ENCODE assay signal across 20 cellular contexts in genomic region chr4:30789219-30789671, GRCh38.
A peak's percentile ranks its signal among the peaks of the same experiment; 100 is the strongest.
DNase-seq lines count a peak whose midpoint lies in the region; ATAC-seq, FAIRE-seq and TF ChIP-seq lines count a peak whose summit lies in the region.
"Had no signal": no experiment of that assay in that cellular context is flagged by ENCODE, and none has a peak within 500 bp of the region (broad histone marks: within the 10 kb centered on the region; RNA-seq: fewer than 3 reads in every experiment).

No MANE protein-coding gene starts in this region.

- intact Hi-C loops in pancreas (cut with DNase I), result no loop called here

- H3K9me3 ChIP-seq in pancreas, result no peaks in the 10 kb centered on the region
- H3K9me3 ChIP-seq: ovary had no signal

- WGBS in pancreas, 2 donors, result 2 to 9% methylated on average over 2 of the region's 2 CpGs

- no peaks in the 10 kb centered on the region for H3K4me1 ChIP-seq in pancreas

- no peaks in the 10 kb centered on the region for H3K27me3 ChIP-seq in pancreas
- H3K27me3 ChIP-seq: ovary had no signal

- H3K4me3 ChIP-seq in fibroblast of villous mesenchyme (ENCODE audit: low read depth, low read length) (no peak overlapping the region), pancreas (no peak overlapping the region)
- H3K4me3 ChIP-seq: coronary artery, ovary had no signal

- H3K36me3 ChIP-seq in pancreas, result no peaks in the 10 kb centered on the region
- H3K36me3 ChIP-seq: ovary had no signal

- H3K27ac ChIP-seq in pancreas, result no peak overlapping the region
- H3K27ac ChIP-seq: coronary artery, ovary had no signal

- TF ChIP-seq CTCF in fibroblast of villous mesenchyme (IDR thresholded peaks at IDR 0.05; ENCODE audit: insufficient read depth, low read depth, low read length) (no peak), pancreas (IDR thresholded peaks at IDR 0.05) (no peak)

- FAIRE-seq in pancreas (lab: Jason Lieb, UNC), result no peak
- FAIRE-seq: D721Med had no signal

- DNase-seq in DMS53 treated with DMSO at 0.1 percent for 48 hours (lab: John Stamatoyannopoulos, UW; ENCODE audit: unreplicated experiment) (peak; percentile 86), NCI-H69 (lab: John Stamatoyannopoulos, UW) (peak; percentile 0), fibroblast of villous mesenchyme (ENCODE audit: low read depth) (peak; percentile 11), pancreas (no peak), germinal center (ENCODE audit: low spot score) (no peak), NCI-H446 treated with DMSO at 0.1 percent for 48 hours (lab: John Stamatoyannopoulos, UW) (no peak), ecto neural progenitor cell (ENCODE audit: low spot score) (no peak)
- DNase-seq in stimulated activated naive CD8-positive, alpha-beta T cell treated with anti-CD3 and anti-CD28 coated beads, Interleukin-15, Interleukin-2, amounts not matched to agents 100 U/mL and 50 U/mL, for 24 hours, result no peak
- DNase-seq: activated CD4-positive, alpha-beta T cell treated with anti-CD3 and anti-CD28 coated beads for 48 hours; activated T-cell treated with anti-CD3 and anti-CD28 coated beads, Interleukin-2, amount 50 U/mL, for 48 hours; GOT3; immature natural killer cell; Kasumi-1; midbrain; NCI-H1436 treated with DMSO at 0.1 percent for 48 hours; NCI-H524 treated with DMSO at 0.1 percent for 48 hours; ovary; T-helper 2 cell had no signal

- ATAC-seq in pancreas, result peak in 3 of 4 donors; percentile 50 to 59 (median 56)
- no peak for ATAC-seq in stimulated activated naive CD8-positive, alpha-beta T cell treated with anti-CD3 and anti-CD28 coated beads, Interleukin-15, Interleukin-2, amounts not matched to agents 100 U/mL and 50 U/mL, for 24 hours

Comparison
In these comparisons a context has a peak if more than half of its experiments do, and no peak if none do; other contexts are left out.
1. DNase-seq: peak in DMS53 treated with DMSO at 0.1 percent for 48 hours (single experiment), NCI-H69 (single experiment) and fibroblast of villous mesenchyme (single experiment); none in pancreas (0 of 6), germinal center (single experiment), NCI-H446 treated with DMSO at 0.1 percent for 48 hours (single experiment), stimulated activated naive CD8-positive, alpha-beta T cell treated with anti-CD3 and anti-CD28 coated beads, Interleukin-15, Interleukin-2, amounts not matched to agents 100 U/mL and 50 U/mL, for 24 hours (single experiment) and ecto neural progenitor cell (single experiment).